Comparison of ENCODE assay signal across 21 cellular contexts in the genomic region with DNA sequence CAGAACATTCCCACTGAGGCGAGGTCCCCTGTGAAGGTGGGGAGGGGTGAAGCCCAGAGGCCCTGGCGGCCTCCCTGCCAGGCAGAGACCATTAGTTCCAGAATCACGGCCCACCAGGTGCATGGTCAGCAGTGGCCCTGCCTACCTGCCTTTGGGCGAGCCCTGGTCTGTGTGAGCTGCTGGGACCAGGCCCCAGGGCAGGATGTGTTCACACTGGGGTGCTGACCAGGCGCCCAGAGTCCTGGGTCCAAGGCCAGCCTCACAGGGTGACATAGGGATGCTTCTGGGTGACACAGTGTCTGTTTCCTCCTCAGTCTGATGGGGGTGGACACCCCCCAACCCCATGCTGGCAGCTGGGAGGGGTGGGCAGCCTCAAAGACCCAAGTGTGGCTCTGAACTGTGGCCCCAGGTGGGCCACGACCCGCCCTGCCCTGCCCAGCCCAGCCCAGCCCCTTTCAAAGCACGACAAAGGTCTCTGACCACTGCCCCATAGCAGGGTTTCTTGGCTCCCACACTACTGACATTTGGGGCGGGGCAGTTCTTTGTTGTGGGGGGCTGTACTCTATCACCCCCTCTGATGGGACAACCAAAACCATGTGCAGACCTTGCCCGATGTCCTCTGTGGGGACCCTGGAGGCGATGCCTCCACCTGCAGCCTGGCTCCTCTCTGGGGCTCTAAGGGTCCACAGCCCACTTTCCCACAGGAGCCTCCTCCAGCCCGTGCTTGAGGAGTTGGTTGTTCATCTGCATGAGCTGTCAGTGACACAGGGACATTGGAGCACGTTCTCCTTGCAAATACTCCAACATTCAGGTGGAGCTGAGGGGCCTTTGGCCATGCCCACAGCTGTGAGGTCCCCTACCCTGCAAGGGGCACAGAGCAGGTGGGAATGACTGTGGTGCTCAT. TPM values are rescaled to one million over a fixed set of nuclear protein-coding genes. Genes with fewer than 3 reads are reported as not detected.
DNase-seq lines count a peak whose midpoint lies in the region; ATAC-seq and TF ChIP-seq lines count a peak whose summit lies in the region.
"Had no signal": no experiment of that assay in that cellular context is flagged by ENCODE, and none has a peak within 500 bp of the region (broad histone marks: within the 10 kb centered on the region; RNA-seq: fewer than 3 reads in every experiment).

No MANE protein-coding gene starts in this region.

- H3K9me3 ChIP-seq in endodermal cell (ENCODE audit: control insufficient read depth, low read length), result no peaks in the 10 kb centered on the region
- H3K9me3 ChIP-seq in tibial artery, result no peaks in the 10 kb centered on the region
- H3K9me3 ChIP-seq: BLaER1 had no signal

- no peak overlapping the region for H3K27ac Mint-ChIP-seq in endodermal cell
- H3K27ac Mint-ChIP-seq in natural killer cell, result no peak overlapping the region

- no peaks in the 10 kb centered on the region for H3K36me3 Mint-ChIP-seq in endodermal cell (ENCODE audit: low read depth)
- no peaks in the 10 kb centered on the region for H3K36me3 Mint-ChIP-seq in natural killer cell

- H3K27me3 Mint-ChIP-seq in endodermal cell (ENCODE audit: insufficient read depth) (peaks cover 2% of the 10 kb centered on the region), natural killer cell (ENCODE audit: low read depth in 2 of 2) (peaks cover 6 to 12% of the 10 kb centered on the region in 2 donors)

- H3K9ac ChIP-seq in endodermal cell (ENCODE audit: extremely low read depth, low read length, poor library complexity, severe bottlenecking), result no peak overlapping the region
- H3K9ac ChIP-seq: BLaER1 had no signal

- H3K9me3 Mint-ChIP-seq in endodermal cell (no peaks in the 10 kb centered on the region), natural killer cell (no peaks in the 10 kb centered on the region)

- peak; percentile 12 for DNase-seq in activated CD4-positive, CD25-positive, alpha-beta regulatory T cell treated with anti-CD3 and anti-CD28 coated beads, Interleukin-2, amount 50 U/mL, for 72 hours
- no peak for DNase-seq in activated CD4-positive, CD25-positive, alpha-beta regulatory T cell (lab: John Stamatoyannopoulos, UW)
- DNase-seq in endodermal cell, result peak; percentile 26
- DNase-seq in natural killer cell, result peak; percentile 7
- DNase-seq in tibial artery, result peak; percentile 10 to 53
- no peak for DNase-seq in GM13976 (ENCODE audit: low spot score)
- no peak for DNase-seq in SKM-1 (lab: John Stamatoyannopoulos, UW; ENCODE audit: unreplicated experiment)
- DNase-seq in NCI-H146 treated with DMSO at 0.1 percent for 48 hours (lab: John Stamatoyannopoulos, UW; ENCODE audit: unreplicated experiment), result no peak
- DNase-seq: activated naive CD4-positive, alpha-beta T cell; foreskin keratinocyte; NCI-H1930; NCI-H510A treated with DMSO at 0.1 percent for 48 hours; occipital lobe; SHP77; stimulated activated CD4-positive, alpha-beta T cell treated with anti-CD3 and anti-CD28 coated beads, Interleukin-4, amount 100 ng/mL, for 4 hours had no signal

- H3K36me3 ChIP-seq in endodermal cell (ENCODE audit: control insufficient read depth, insufficient read depth, low read length) (no peaks in the 10 kb centered on the region), tibial artery (no peaks in the 10 kb centered on the region)
- H3K36me3 ChIP-seq: BLaER1 had no signal

- H3K4me3 ChIP-seq in endodermal cell (ENCODE audit: low read length) (no peak overlapping the region), tibial artery (no peak overlapping the region)
- H3K4me3 ChIP-seq: BLaER1 had no signal

- no peak for TF ChIP-seq CTCF in endodermal cell (conservative IDR thresholded peaks at IDR 0.05)
- no peak for TF ChIP-seq CTCF in natural killer cell (IDR thresholded peaks at IDR 0.05)
- no peak for TF ChIP-seq CTCF in tibial artery (IDR thresholded peaks at IDR 0.05)
- TF ChIP-seq CTCF in GM13976 (IDR thresholded peaks at IDR 0.05; ENCODE audit: borderline replicate concordance, control extremely low read depth, extremely low read depth, insufficient read depth, missing control alignments), result no peak

- H3K27me3 ChIP-seq in endodermal cell (ENCODE audit: control insufficient read depth, insufficient read depth, low read length, poor library complexity, severe bottlenecking), result no peaks in the 10 kb centered on the region
- no peaks in the 10 kb centered on the region for H3K27me3 ChIP-seq in tibial artery
- H3K27me3 ChIP-seq: BLaER1, foreskin keratinocyte had no signal

- H3K27ac ChIP-seq in endodermal cell (ENCODE audit: low read depth, low read length) (no peak overlapping the region), tibial artery (no peak overlapping the region)
- H3K27ac ChIP-seq: BLaER1, foreskin keratinocyte, VCaP had no signal

- intact Hi-C loops in natural killer cell (cut with micrococcal nuclease), result no loop called here
- intact Hi-C loops in tibial artery (cut with DNase I; ENCODE audit: low total_unique reads), result no loop called here

- H3K4me1 ChIP-seq in endodermal cell (ENCODE audit: control insufficient read depth, insufficient read depth, low read length) (no peaks in the 10 kb centered on the region), tibial artery (peaks cover 0 to 7% (median 0%) of the 10 kb centered on the region in 4 donors)
- H3K4me1 ChIP-seq: BLaER1, foreskin keratinocyte had no signal

- H3K4me3 Mint-ChIP-seq in endodermal cell, result no peak overlapping the region
- H3K4me3 Mint-ChIP-seq in natural killer cell, result no peak overlapping the region

- WGBS in endodermal cell (ENCODE audit: insufficient coverage in 1 of 2, insufficient read length in 1 of 2), 2 experiments, result 94% methylated on average over 9 to 13 of the region's 13 CpGs

- in situ Hi-C loops in GM13976 (cut with MboI; ENCODE audit: low sequenced_read_pairs, unreplicated experiment), result no loop called here

- ATAC-seq in natural killer cell, result no peak
- ATAC-seq: foreskin keratinocyte, HCT116 had no signal

- H3K4me1 Mint-ChIP-seq in endodermal cell (no peaks in the 10 kb centered on the region), natural killer cell (no peaks in the 10 kb centered on the region)

RNA-seq across cellular contexts. Expression of gene SLC41A3, which starts 44.8 kb away (rescaled TPM):
- 10 to 100 TPM; 46.8 to 50.4 TPM for total RNA-seq in endodermal cell
- polyA plus RNA-seq in endodermal cell (2013, experiment 1 of 2), result 48.2 TPM
- 42.7 TPM for polyA plus RNA-seq in endodermal cell (2013, experiment 2 of 2)
- total RNA-seq in natural killer cell, result 10 to 100 TPM; 24.2 to 29.6 (median 27.1) TPM

RNA-seq across cellular contexts. Expression of gene ALDH1L1, which starts 51.6 kb away (rescaled TPM):
- total RNA-seq in endodermal cell, result 1 to 10 TPM; 1.0 to 1.6 TPM
- 1.6 TPM for polyA plus RNA-seq in endodermal cell (2013, experiment 1 of 2)
- 0.95 TPM for polyA plus RNA-seq in endodermal cell (2013, experiment 2 of 2)
- not detected for total RNA-seq in natural killer cell
- total RNA-seq: A172; astrocyte; T-helper 1 cell treated with Interleukin-12 subunit alpha and Interleukin-12 subunit beta and Interleukin-4 antibody, amounts not matched to agents 30 ng/mL and 1 ng/mL, for 36 hours had no signal

Comparison
In these comparisons a context has a peak if more than half of its experiments do, and no peak if none do; other contexts are left out.
1. DNase-seq: peak in activated CD4-positive, CD25-positive, alpha-beta regulatory T cell treated with anti-CD3 and anti-CD28 coated beads, Interleukin-2, amount 50 U/mL, for 72 hours (single experiment), endodermal cell (single experiment), natural killer cell (single experiment) and tibial artery (2 of 2); none in activated CD4-positive, CD25-positive, alpha-beta regulatory T cell (0 of 4), GM13976 (single experiment), SKM-1 (single experiment) and NCI-H146 treated with DMSO at 0.1 percent for 48 hours (single experiment).